In genomic region chr3:155846119-155846518, GRCh38 we compare ENCODE assay signal across 1 cellular context.
TF ChIP-seq lines count a peak whose summit lies in the region.

No MANE protein-coding gene starts in this region.

TF ChIP-seq in K562, 482 proteins besides CTCF, POLR2A, EP300 and RAD21:
- TF ChIP-seq ZKSCAN8 (CRISPR knock-in tag; IDR thresholded peaks at IDR 0.05) (no peak), JUND (IDR thresholded peaks at IDR 0.05; ENCODE audit: borderline replicate concordance, low read depth, low read length) (no peak), JUND (tag; IDR thresholded peaks at IDR 0.05; ENCODE audit: borderline replicate concordance, low read depth, low read length) (0 out of 3 replicates have a peak, but pooled peaks have one; percentile 26), CTCFL (IDR thresholded peaks at IDR 0.05; ENCODE audit: borderline replicate concordance, insufficient read depth, low read depth, low read length, poor library complexity, severe bottlenecking) (no peak), SPI1 (IDR thresholded peaks at IDR 0.05; ENCODE audit: borderline replicate concordance, low read depth, low read length) (0 out of 2 replicates have a peak, but pooled peaks have one; percentile 33)
